ENCODE assay signal across 9 cellular contexts in genomic region chr7:135281363-135281949, GRCh38. TPM values are rescaled to one million over a fixed set of nuclear protein-coding genes. Genes with fewer than 3 reads are reported as not detected.
DNase-seq lines count a peak whose midpoint lies in the region; ATAC-seq and TF ChIP-seq lines count a peak whose summit lies in the region.
"Had no signal": no experiment of that assay in that cellular context is flagged by ENCODE, and none has a peak within 500 bp of the region (broad histone marks: within the 10 kb centered on the region; RNA-seq: fewer than 3 reads in every experiment).

No MANE protein-coding gene starts in this region.

- no peaks in the 10 kb centered on the region; the same call in none of the 2 replicates for H3K27me3 ChIP-seq in BJ (ENCODE audit: control insufficient read depth, insufficient read depth, low read length)

- ATAC-seq in GM19035 (IDR thresholded peaks at IDR 0.05; ENCODE audit: unreplicated experiment) (peak; percentile 99), HG03196 (IDR thresholded peaks at IDR 0.05; ENCODE audit: unreplicated experiment) (peak; percentile 88), left lobe of liver (peak; percentile 100)

- CTCF ChIA-PET in BJ (lab: Yijun Ruan, JAX) = interaction anchor here (0.6 to 6.3 kb wide), 40 partner anchors 10 to 603 kb away, joined by 3 to 89 read pairs (median 4); partner anchors contain the start of gene NUP205

- H3K4me3 ChIP-seq in BJ (ENCODE audit: low read depth, low read length) = no peak overlapping the region

- TF ChIP-seq CTCF in BJ (IDR thresholded peaks at IDR 0.05; ENCODE audit: insufficient read depth, low read depth, low read length) = peak; percentile 92

- POLR2A ChIA-PET in BJ (lab: Charles Lee) = interaction anchor here (0.6 kb wide), 1 partner anchor 192 kb away, joined by 4 read pairs; no protein-coding TSS in a partner anchor

- no peaks in the 10 kb centered on the region for H3K36me3 ChIP-seq in BJ (ENCODE audit: control insufficient read depth, insufficient read depth, low read length)

- peak; percentile 29 for DNase-seq in BJ (ENCODE audit: low read depth)
- DNase-seq in NCI-H345 (lab: John Stamatoyannopoulos, UW) = peak; percentile 84
- DNase-seq in activated CD4-positive, CD25-positive, alpha-beta regulatory T cell treated with anti-CD3 and anti-CD28 coated beads, Interleukin-2, amount 50 U/mL, for 16 hours (ENCODE audit: low read depth, low spot score) = peak; percentile 62
- DNase-seq in cerebellum (ENCODE audit: low spot score) = peak; percentile 78
- peak; percentile 77 for DNase-seq in left lobe of liver (ENCODE audit: low spot score)
- peak; percentile 64 to 75 for DNase-seq in stimulated activated CD4-positive, alpha-beta T cell treated with anti-CD3 and anti-CD28 coated beads, Interleukin-4, amount 100 ng/mL, for 48 hours (ENCODE audit: low read depth in 2 of 2)

RNA-seq across cellular contexts. Expression of gene STRA8, which starts 47.8 kb away (rescaled TPM):
- not detected in 2 replicates for polyA plus RNA-seq in BJ (2011; rRNA removed)
- polyA minus RNA-seq in BJ (2011; rRNA and poly(A)+ RNA removed) = not detected in 2 replicates
- total RNA-seq in cerebellum (not detected), left lobe of liver (not detected)
- total RNA-seq: T-helper 1 cell treated with Interleukin-12 subunit alpha and Interleukin-12 subunit beta and Interleukin-4 antibody, amounts not matched to agents 30 ng/mL and 1 ng/mL, for 36 hours had no signal

Comparison
In these comparisons a context has a peak if more than half of its experiments do, and no peak if none do; other contexts are left out.
1. DNase-seq: peak in every context shown above with its lines; median percentile 84 in NCI-H345; 78 in cerebellum; 77 in left lobe of liver; 70 in stimulated activated CD4-positive, alpha-beta T cell treated with anti-CD3 and anti-CD28 coated beads, Interleukin-4, amount 100 ng/mL, for 48 hours; 62 in activated CD4-positive, CD25-positive, alpha-beta regulatory T cell treated with anti-CD3 and anti-CD28 coated beads, Interleukin-2, amount 50 U/mL, for 16 hours; 29 in BJ.